Comparison of ENCODE assay signal across 15 cellular contexts in genomic region chr17:7852919-7853692, GRCh38. TPM values are rescaled to one million over a fixed set of nuclear protein-coding genes. Genes with fewer than 3 reads are reported as not detected.
A peak's percentile ranks its signal among the peaks of the same experiment; 100 is the strongest.
DNase-seq lines count a peak whose midpoint lies in the region; ATAC-seq lines count a peak whose summit lies in the region.
"Had no signal": no experiment of that assay in that cellular context is flagged by ENCODE, and none has a peak within 500 bp of the region (broad histone marks: within the 10 kb centered on the region; RNA-seq: fewer than 3 reads in every experiment).

No MANE protein-coding gene starts in this region.

- ATAC-seq in activated naive CD8-positive, alpha-beta T cell treated with anti-CD3 and anti-CD28 coated beads, Interleukin-2, amount 50 U/mL, for 24 hours, result no peak
- no peak for ATAC-seq in left lobe of liver
- no peak for ATAC-seq in stimulated activated naive B cell treated with anti-CD40 and anti-IgM and Interleukin-4, amounts not matched to agents 10 μg/mL and 1 μg/mL and 100 μg/mL, for 72 hours (replicated peaks)

- H3K27me3 Mint-ChIP-seq in activated naive CD8-positive, alpha-beta T cell treated with anti-CD3 and anti-CD28 coated beads for 36 hours, result no peaks in the 10 kb centered on the region
- H3K27me3 Mint-ChIP-seq in activated naive CD8-positive, alpha-beta T cell treated with anti-CD3 and anti-CD28 coated beads, Interleukin-2, amount 50 U/mL, for 24 hours, result no peaks in the 10 kb centered on the region
- H3K27me3 Mint-ChIP-seq in activated CD4-positive, alpha-beta T cell treated with anti-CD3 and anti-CD28 coated beads, Interleukin-2, amount 10 ng/mL, durations not matched to agents 24 days and 14 days, result no peaks in the 10 kb centered on the region
- no peaks in the 10 kb centered on the region for H3K27me3 Mint-ChIP-seq in stimulated activated naive B cell treated with anti-CD40 and anti-IgM and Interleukin-4, amounts not matched to agents 10 μg/mL and 1 μg/mL and 100 μg/mL, for 72 hours

- no peaks in the 10 kb centered on the region for H3K9me3 Mint-ChIP-seq in activated naive CD8-positive, alpha-beta T cell treated with anti-CD3 and anti-CD28 coated beads for 36 hours
- H3K9me3 Mint-ChIP-seq in activated naive CD8-positive, alpha-beta T cell treated with anti-CD3 and anti-CD28 coated beads, Interleukin-2, amount 50 U/mL, for 24 hours, result no peaks in the 10 kb centered on the region
- H3K9me3 Mint-ChIP-seq in activated CD4-positive, alpha-beta T cell treated with anti-CD3 and anti-CD28 coated beads, Interleukin-2, amount 10 ng/mL, durations not matched to agents 24 days and 14 days, result no peaks in the 10 kb centered on the region
- no peaks in the 10 kb centered on the region for H3K9me3 Mint-ChIP-seq in stimulated activated naive B cell treated with anti-CD40 and anti-IgM and Interleukin-4, amounts not matched to agents 10 μg/mL and 1 μg/mL and 100 μg/mL, for 72 hours

- H3K4me3 Mint-ChIP-seq in activated naive CD8-positive, alpha-beta T cell treated with anti-CD3 and anti-CD28 coated beads for 36 hours, result no peak overlapping the region
- no peak overlapping the region for H3K4me3 Mint-ChIP-seq in activated naive CD8-positive, alpha-beta T cell treated with anti-CD3 and anti-CD28 coated beads, Interleukin-2, amount 50 U/mL, for 24 hours
- H3K4me3 Mint-ChIP-seq in activated CD4-positive, alpha-beta T cell treated with anti-CD3 and anti-CD28 coated beads, Interleukin-2, amount 10 ng/mL, durations not matched to agents 24 days and 14 days, result no peak overlapping the region
- H3K4me3 Mint-ChIP-seq in stimulated activated naive B cell treated with anti-CD40 and anti-IgM and Interleukin-4, amounts not matched to agents 10 μg/mL and 1 μg/mL and 100 μg/mL, for 72 hours, result no peak overlapping the region

- H3K4me1 Mint-ChIP-seq in activated naive CD8-positive, alpha-beta T cell treated with anti-CD3 and anti-CD28 coated beads for 36 hours, result peaks cover 38% of the 10 kb centered on the region
- H3K4me1 Mint-ChIP-seq in activated naive CD8-positive, alpha-beta T cell treated with anti-CD3 and anti-CD28 coated beads, Interleukin-2, amount 50 U/mL, for 24 hours, result peaks cover 42% of the 10 kb centered on the region
- H3K4me1 Mint-ChIP-seq in activated CD4-positive, alpha-beta T cell treated with anti-CD3 and anti-CD28 coated beads, Interleukin-2, amount 10 ng/mL, durations not matched to agents 24 days and 14 days, result peaks cover 27% of the 10 kb centered on the region
- H3K4me1 Mint-ChIP-seq in stimulated activated naive B cell treated with anti-CD40 and anti-IgM and Interleukin-4, amounts not matched to agents 10 μg/mL and 1 μg/mL and 100 μg/mL, for 72 hours, result peaks cover 39 to 40% of the 10 kb centered on the region in 2 donors

- no peak for DNase-seq in activated naive CD8-positive, alpha-beta T cell treated with anti-CD3 and anti-CD28 coated beads for 36 hours
- no peak for DNase-seq in activated naive CD8-positive, alpha-beta T cell treated with anti-CD3 and anti-CD28 coated beads, Interleukin-2, amount 50 U/mL, for 24 hours
- peak; percentile 57 for DNase-seq in activated CD4-positive, alpha-beta T cell treated with anti-CD3 and anti-CD28 coated beads, Interleukin-2, amount 10 ng/mL, durations not matched to agents 24 days and 14 days
- DNase-seq in left lobe of liver (ENCODE audit: low spot score) (peak; percentile 47), NCI-H226 (no peak), KG1 (lab: John Stamatoyannopoulos, UW) (no peak), NOMO-1 treated with dmso at 0.1 percent for 144 hours (lab: John Stamatoyannopoulos, UW; ENCODE audit: unreplicated experiment) (no peak)
- DNase-seq in stimulated activated naive B cell treated with anti-CD40 and anti-IgM and Interleukin-4, amounts not matched to agents 10 μg/mL and 1 μg/mL and 100 μg/mL, for 72 hours, result no peak
- DNase-seq: DMS153; erythroblast; NCI-H1436; NCI-H510A treated with DMSO at 0.1 percent for 48 hours; PC-9; stimulated activated CD8-positive, alpha-beta memory T cell treated with anti-CD3 and anti-CD28 coated beads, Interleukin-4, amount 100 ng/mL, for 48 hours; T-helper 1 cell had no signal

- H3K36me3 Mint-ChIP-seq in activated naive CD8-positive, alpha-beta T cell treated with anti-CD3 and anti-CD28 coated beads for 36 hours, result peaks cover 36% of the 10 kb centered on the region
- H3K36me3 Mint-ChIP-seq in activated naive CD8-positive, alpha-beta T cell treated with anti-CD3 and anti-CD28 coated beads, Interleukin-2, amount 50 U/mL, for 24 hours (ENCODE audit: low read depth), result peaks cover 43% of the 10 kb centered on the region
- H3K36me3 Mint-ChIP-seq in activated CD4-positive, alpha-beta T cell treated with anti-CD3 and anti-CD28 coated beads, Interleukin-2, amount 10 ng/mL, durations not matched to agents 24 days and 14 days (ENCODE audit: low read depth), result peaks cover 58% of the 10 kb centered on the region
- peaks cover 49 to 50% of the 10 kb centered on the region in 2 donors for H3K36me3 Mint-ChIP-seq in stimulated activated naive B cell treated with anti-CD40 and anti-IgM and Interleukin-4, amounts not matched to agents 10 μg/mL and 1 μg/mL and 100 μg/mL, for 72 hours

- H3K27ac Mint-ChIP-seq in activated naive CD8-positive, alpha-beta T cell treated with anti-CD3 and anti-CD28 coated beads for 36 hours, result peak overlapping the region; percentile 56
- no peak overlapping the region for H3K27ac Mint-ChIP-seq in activated naive CD8-positive, alpha-beta T cell treated with anti-CD3 and anti-CD28 coated beads, Interleukin-2, amount 50 U/mL, for 24 hours
- H3K27ac Mint-ChIP-seq in activated CD4-positive, alpha-beta T cell treated with anti-CD3 and anti-CD28 coated beads, Interleukin-2, amount 10 ng/mL, durations not matched to agents 24 days and 14 days, result no peak overlapping the region
- H3K27ac Mint-ChIP-seq in stimulated activated naive B cell treated with anti-CD40 and anti-IgM and Interleukin-4, amounts not matched to agents 10 μg/mL and 1 μg/mL and 100 μg/mL, for 72 hours, result peak overlapping the region; percentile 51

- intact Hi-C loops in activated CD4-positive, alpha-beta T cell treated with anti-CD3 and anti-CD28 coated beads, Interleukin-2, amount 10 ng/mL, durations not matched to agents 24 days and 14 days (cut with micrococcal nuclease), result loop anchor here (10.0 kb wide), 1 partner anchor 108 kb away; no protein-coding TSS in a partner anchor

RNA-seq across cellular contexts. Expression of gene TMEM88, which starts 1.8 kb away (rescaled TPM):
- 1 to 10 TPM; 4.2 to 4.8 TPM for total RNA-seq in activated naive CD8-positive, alpha-beta T cell treated with anti-CD3 and anti-CD28 coated beads for 36 hours
- 6.1 and 7.1 TPM in 2 replicates for total RNA-seq in activated CD4-positive, alpha-beta T cell treated with anti-CD3 and anti-CD28 coated beads, Interleukin-2, amount 10 ng/mL, durations not matched to agents 24 days and 14 days
- total RNA-seq in left lobe of liver, result 1.3 TPM

RNA-seq across cellular contexts. Expression of gene NAA38, which starts 4.3 kb away (rescaled TPM):
- total RNA-seq in activated naive CD8-positive, alpha-beta T cell treated with anti-CD3 and anti-CD28 coated beads for 36 hours, result 10 to 100 TPM; 65.2 to 66.6 TPM
- 45.2 and 47.5 TPM in 2 replicates for total RNA-seq in activated CD4-positive, alpha-beta T cell treated with anti-CD3 and anti-CD28 coated beads, Interleukin-2, amount 10 ng/mL, durations not matched to agents 24 days and 14 days
- total RNA-seq in left lobe of liver, result 33.5 TPM

RNA-seq across cellular contexts. Expression of gene CYB5D1, which starts 4.7 kb away (rescaled TPM):
- total RNA-seq in activated naive CD8-positive, alpha-beta T cell treated with anti-CD3 and anti-CD28 coated beads for 36 hours, result 10 to 100 TPM; 18.6 to 20.1 TPM
- 12.7 and 14.0 TPM in 2 replicates for total RNA-seq in activated CD4-positive, alpha-beta T cell treated with anti-CD3 and anti-CD28 coated beads, Interleukin-2, amount 10 ng/mL, durations not matched to agents 24 days and 14 days
- total RNA-seq in left lobe of liver, result 12.4 TPM

RNA-seq across cellular contexts. Expression of gene KDM6B, which starts 19.1 kb away (rescaled TPM):
- 10 to 100 TPM; 44.5 to 47.6 TPM for total RNA-seq in activated naive CD8-positive, alpha-beta T cell treated with anti-CD3 and anti-CD28 coated beads for 36 hours
- 121 and 128 TPM in 2 replicates for total RNA-seq in activated CD4-positive, alpha-beta T cell treated with anti-CD3 and anti-CD28 coated beads, Interleukin-2, amount 10 ng/mL, durations not matched to agents 24 days and 14 days
- 18.1 TPM for total RNA-seq in left lobe of liver

RNA-seq across cellular contexts. Expression of gene CHD3, which starts 35.5 kb away (rescaled TPM):
- total RNA-seq in activated naive CD8-positive, alpha-beta T cell treated with anti-CD3 and anti-CD28 coated beads for 36 hours, result 100 to 1,000 TPM; 123 to 129 TPM
- total RNA-seq in activated CD4-positive, alpha-beta T cell treated with anti-CD3 and anti-CD28 coated beads, Interleukin-2, amount 10 ng/mL, durations not matched to agents 24 days and 14 days, result 152 and 158 TPM in 2 replicates
- total RNA-seq in left lobe of liver, result 5.7 TPM

Comparison
In these comparisons a context has a peak if more than half of its experiments do, and no peak if none do; other contexts are left out.
1. H3K27ac Mint-ChIP-seq: peak in activated naive CD8-positive, alpha-beta T cell treated with anti-CD3 and anti-CD28 coated beads for 36 hours (single experiment) and stimulated activated naive B cell treated with anti-CD40 and anti-IgM and Interleukin-4, amounts not matched to agents 10 μg/mL and 1 μg/mL and 100 μg/mL, for 72 hours (single experiment); none in activated naive CD8-positive, alpha-beta T cell treated with anti-CD3 and anti-CD28 coated beads, Interleukin-2, amount 50 U/mL, for 24 hours (single experiment) and activated CD4-positive, alpha-beta T cell treated with anti-CD3 and anti-CD28 coated beads, Interleukin-2, amount 10 ng/mL, durations not matched to agents 24 days and 14 days (single experiment).
2. DNase-seq: peak in activated CD4-positive, alpha-beta T cell treated with anti-CD3 and anti-CD28 coated beads, Interleukin-2, amount 10 ng/mL, durations not matched to agents 24 days and 14 days (single experiment) and left lobe of liver (single experiment); none in activated naive CD8-positive, alpha-beta T cell treated with anti-CD3 and anti-CD28 coated beads for 36 hours (single experiment), activated naive CD8-positive, alpha-beta T cell treated with anti-CD3 and anti-CD28 coated beads, Interleukin-2, amount 50 U/mL, for 24 hours (single experiment), stimulated activated naive B cell treated with anti-CD40 and anti-IgM and Interleukin-4, amounts not matched to agents 10 μg/mL and 1 μg/mL and 100 μg/mL, for 72 hours (single experiment), NCI-H226 (single experiment), KG1 (single experiment) and NOMO-1 treated with dmso at 0.1 percent for 144 hours (single experiment).